Comparison of ENCODE assay signal across 9 cellular contexts in the genomic region with DNA sequence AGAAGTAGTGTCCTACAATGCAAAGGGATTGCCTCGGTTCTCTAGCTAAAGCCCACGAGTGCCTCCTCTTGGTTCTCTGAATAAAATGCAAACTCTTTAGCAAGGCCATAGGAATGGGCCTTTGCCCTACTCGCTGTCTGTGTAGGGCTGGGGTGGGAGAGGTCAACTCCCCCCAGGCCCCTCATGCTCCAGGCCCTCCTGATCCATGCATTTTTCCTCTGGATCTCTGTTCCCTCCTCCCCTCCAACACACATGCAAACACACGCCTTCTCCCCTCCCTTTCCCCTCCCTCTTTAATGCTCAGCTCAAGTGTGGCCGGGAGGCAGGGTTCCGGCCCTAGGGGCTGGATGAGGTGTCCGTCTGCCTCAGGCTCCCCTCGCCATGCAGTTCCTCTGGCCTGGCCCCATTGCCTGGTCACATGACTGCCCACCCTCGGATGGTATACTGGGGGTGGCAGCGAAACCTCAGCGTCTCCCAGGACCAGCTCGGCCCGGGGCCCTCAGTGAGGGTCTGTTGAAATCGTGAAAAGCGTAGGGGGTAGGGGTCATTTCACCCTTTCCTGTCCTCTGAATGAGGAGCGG. TPM values are rescaled to one million over a fixed set of nuclear protein-coding genes. Genes with fewer than 3 reads are reported as not detected.
DNase-seq lines count a peak whose midpoint lies in the region; ATAC-seq and TF ChIP-seq lines count a peak whose summit lies in the region.
"Had no signal": no experiment of that assay in that cellular context is flagged by ENCODE, and none has a peak within 500 bp of the region (broad histone marks: within the 10 kb centered on the region; RNA-seq: fewer than 3 reads in every experiment).

No MANE protein-coding gene starts in this region.

- H2AFZ ChIP-seq in osteoblast (ENCODE audit: low read length): no peak overlapping the region

- peak; percentile 19; the same call in 1 of the 2 replicates for TF ChIP-seq CTCF in LNCaP clone FGC (IDR thresholded peaks at IDR 0.05; ENCODE audit: control insufficient read depth, extremely low read depth, insufficient read depth)
- TF ChIP-seq CTCF in osteoblast (IDR thresholded peaks at IDR 0.05; ENCODE audit: extremely low read depth, low read depth, low read length): peak; percentile 5

- peaks cover 67% of the 10 kb centered on the region for H3K4me1 Mint-ChIP-seq in dendritic cell treated with granulocyte-macrophage colony-stimulating factor and Interleukin-4, amounts not matched to agents 40 ng/mL and 50 ng/mL, for 4 days (ENCODE audit: low read depth)

- H3K27ac ChIP-seq in osteoblast (ENCODE audit: low read depth, low read length): no peak overlapping the region

- H3K27me3 ChIP-seq in osteoblast (ENCODE audit: insufficient read depth, low read length): peaks cover 3% of the 10 kb centered on the region

- no peak for ATAC-seq in GM18498 (IDR thresholded peaks at IDR 0.05; ENCODE audit: unreplicated experiment)
- ATAC-seq in HG03354 (IDR thresholded peaks at IDR 0.05; ENCODE audit: poor library complexity, severe bottlenecking, unreplicated experiment): no peak

- DNase-seq in LNCaP clone FGC (ENCODE audit: low read depth) (no peak), osteoblast (ENCODE audit: insufficient read length, low spot score, missing footprints) (peak; percentile 68), iPS-NIHi11 (ENCODE audit: low spot score) (no peak), amygdala (lab: John Stamatoyannopoulos, UW) (no peak)
- DNase-seq: DMS79 treated with DMSO at 0.1 percent for 48 hours had no signal

- H3K36me3 Mint-ChIP-seq in dendritic cell treated with granulocyte-macrophage colony-stimulating factor and Interleukin-4, amounts not matched to agents 40 ng/mL and 50 ng/mL, for 4 days (ENCODE audit: low read depth): no peaks in the 10 kb centered on the region

- H3K9me3 Mint-ChIP-seq in dendritic cell treated with granulocyte-macrophage colony-stimulating factor and Interleukin-4, amounts not matched to agents 40 ng/mL and 50 ng/mL, for 4 days: no peaks in the 10 kb centered on the region

- no peaks in the 10 kb centered on the region for H4K20me1 ChIP-seq in osteoblast (ENCODE audit: insufficient read depth, low read length)

- H3K4me3 ChIP-seq in LNCaP clone FGC (ENCODE audit: low read depth, low read length): no peak overlapping the region
- no peak overlapping the region for H3K4me3 ChIP-seq in osteoblast (ENCODE audit: insufficient read depth, low read length)

- H3K4me3 Mint-ChIP-seq in dendritic cell treated with granulocyte-macrophage colony-stimulating factor and Interleukin-4, amounts not matched to agents 40 ng/mL and 50 ng/mL, for 4 days: peak overlapping the region; percentile 44

- intact Hi-C loops in dendritic cell treated with granulocyte-macrophage colony-stimulating factor and Interleukin-4, amounts not matched to agents 40 ng/mL and 50 ng/mL, for 4 days (cut with micrococcal nuclease): no loop called here

- peaks cover 11% of the 10 kb centered on the region; the same call in 1 of the 2 replicates for H3K4me1 ChIP-seq in ES-I3 (ENCODE audit: insufficient read depth, low read length)
- no peaks in the 10 kb centered on the region for H3K4me1 ChIP-seq in osteoblast (ENCODE audit: insufficient read depth, low read length)

- no peaks in the 10 kb centered on the region for H3K79me2 ChIP-seq in osteoblast (ENCODE audit: insufficient read depth, low read length)

- peak overlapping the region; percentile 40; the same call in 1 of the 2 replicates for H3K9ac ChIP-seq in ES-I3 (ENCODE audit: low read depth, low read length)

- H3K9me3 ChIP-seq in ES-I3 (ENCODE audit: control insufficient read depth, insufficient read depth, low read length) (no peaks in the 10 kb centered on the region), osteoblast (ENCODE audit: low read depth, low read length) (no peaks in the 10 kb centered on the region)

- H3K36me3 ChIP-seq in ES-I3 (ENCODE audit: insufficient read depth, low read length): no peaks in the 10 kb centered on the region
- no peaks in the 10 kb centered on the region for H3K36me3 ChIP-seq in osteoblast (ENCODE audit: insufficient read depth, low read length)

- no peak overlapping the region for H3K4me2 ChIP-seq in osteoblast (ENCODE audit: insufficient read depth, low read length)

- no peaks in the 10 kb centered on the region for H3K27me3 Mint-ChIP-seq in dendritic cell treated with granulocyte-macrophage colony-stimulating factor and Interleukin-4, amounts not matched to agents 40 ng/mL and 50 ng/mL, for 4 days

- H3K27ac Mint-ChIP-seq in dendritic cell treated with granulocyte-macrophage colony-stimulating factor and Interleukin-4, amounts not matched to agents 40 ng/mL and 50 ng/mL, for 4 days: peak overlapping the region; percentile 99

RNA-seq across cellular contexts. Expression of a gene that starts 14.9 kb away (rescaled TPM):
- total RNA-seq in osteoblast: 6.8 and 8.3 TPM in 2 replicates

RNA-seq across cellular contexts. Expression of a gene that starts 51.7 kb away (rescaled TPM):
- 0.36 and 1.5 TPM in 2 replicates for total RNA-seq in osteoblast
